Comparison of ENCODE assay signal across 12 cellular contexts in the genomic region with DNA sequence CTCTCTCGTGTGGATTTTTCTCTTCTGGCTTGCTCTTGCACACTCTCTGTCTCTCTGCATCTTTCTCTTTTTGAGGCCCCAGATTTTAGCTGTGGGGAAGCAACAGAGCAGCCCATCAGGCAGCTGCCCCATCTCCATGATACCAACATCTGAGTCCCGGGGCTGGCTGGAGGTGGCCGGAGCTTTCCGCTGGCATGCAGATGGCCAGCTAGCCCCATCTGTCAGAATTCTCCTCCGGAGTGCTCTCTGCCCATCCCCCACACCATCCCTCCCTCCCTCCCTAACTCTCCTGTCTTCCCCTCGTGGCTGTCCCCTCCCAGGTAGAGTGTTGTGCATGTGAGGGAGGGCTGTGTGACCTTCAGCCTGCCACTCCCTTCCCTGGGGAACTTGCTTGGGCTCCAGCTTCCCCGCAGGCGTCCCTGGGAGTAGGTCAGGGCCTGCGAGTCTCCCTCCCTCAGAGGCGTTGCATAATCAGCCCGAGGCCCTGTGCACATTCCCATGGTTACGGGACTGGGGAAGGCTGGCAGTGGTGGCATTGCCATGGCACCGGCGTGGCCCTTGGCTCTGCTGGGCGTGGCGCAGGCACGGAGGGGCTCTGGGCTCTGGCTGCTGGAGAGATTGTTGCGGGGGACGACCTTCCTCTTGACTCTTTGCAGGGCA. TPM values are rescaled to one million over a fixed set of nuclear protein-coding genes. Genes with fewer than 3 reads are reported as not detected.
A peak's percentile ranks its signal among the peaks of the same experiment; 100 is the strongest.
DNase-seq lines count a peak whose midpoint lies in the region; ATAC-seq and TF ChIP-seq lines count a peak whose summit lies in the region.
"Had no signal": no experiment of that assay in that cellular context is flagged by ENCODE, and none has a peak within 500 bp of the region (broad histone marks: within the 10 kb centered on the region; RNA-seq: fewer than 3 reads in every experiment).

No MANE protein-coding gene starts in this region.

- no peak overlapping the region for H3K27ac ChIP-seq in neural progenitor cell

- H3K27me3 Mint-ChIP-seq in endothelial cell (ENCODE audit: unreplicated experiment) = peaks cover 12% of the 10 kb centered on the region
- H3K27me3 Mint-ChIP-seq in neural progenitor cell (ENCODE audit: insufficient read depth, low read depth) = peaks cover 6% of the 10 kb centered on the region

- peak overlapping the region; percentile 20 for H3K4me3 Mint-ChIP-seq in endothelial cell (ENCODE audit: unreplicated experiment)
- H3K4me3 Mint-ChIP-seq in neural progenitor cell = no peak overlapping the region

- DNase-seq in DMS 273 (lab: John Stamatoyannopoulos, UW; ENCODE audit: unreplicated experiment) (peak; percentile 94), NB4 (ENCODE audit: low read depth) (peak; percentile 85), endothelial cell (ENCODE audit: low spot score) (no peak), neural progenitor cell (ENCODE audit: low spot score) (peak; percentile 37), activated T-cell treated with anti-CD3 and anti-CD28 coated beads for 4 hours (no peak)
- no peak for DNase-seq in activated CD8-positive, alpha-beta memory T cell treated with anti-CD3 and anti-CD28 coated beads, Interleukin-2, amount 50 U/mL, for 4 hours
- DNase-seq: activated CD4-positive, alpha-beta T cell treated with anti-CD3 and anti-CD28 coated beads for 48 hours; stimulated activated CD4-positive, alpha-beta T cell treated with anti-CD3 and anti-CD28 coated beads, Interleukin-4, amount 100 ng/mL, for 24 hours had no signal

- TF ChIP-seq CTCF in NB4 (IDR thresholded peaks at IDR 0.05; ENCODE audit: low read depth, low read length) = no peak
- TF ChIP-seq CTCF in endothelial cell (IDR thresholded peaks at IDR 0.05; ENCODE audit: unreplicated experiment) = no peak
- TF ChIP-seq CTCF in neural progenitor cell (IDR thresholded peaks at IDR 0.05) = no peak

- TF ChIP-seq POLR2A in NB4 (IDR thresholded peaks at IDR 0.05; ENCODE audit: extremely low read depth, insufficient read length) = no peak

- H3K9me3 ChIP-seq in neural progenitor cell (ENCODE audit: low read depth) = no peaks in the 10 kb centered on the region

- H3K27me3 ChIP-seq in neural progenitor cell = peaks cover 73% of the 10 kb centered on the region

- no peak overlapping the region for H2AFZ ChIP-seq in neural progenitor cell (replicated peaks)

- no peaks in the 10 kb centered on the region for H3F3A ChIP-seq in neural progenitor cell (ENCODE audit: low read depth)

- H3K27ac Mint-ChIP-seq in endothelial cell (ENCODE audit: unreplicated experiment) = no peak overlapping the region
- peak overlapping the region; percentile 93 for H3K27ac Mint-ChIP-seq in neural progenitor cell

- H3K36me3 ChIP-seq in neural progenitor cell = no peaks in the 10 kb centered on the region

- H3K4me1 Mint-ChIP-seq in endothelial cell (ENCODE audit: unreplicated experiment) = peaks cover 57% of the 10 kb centered on the region
- H3K4me1 Mint-ChIP-seq in neural progenitor cell = peaks cover 85% of the 10 kb centered on the region

- peaks cover 35% of the 10 kb centered on the region for H3K4me1 ChIP-seq in neural progenitor cell

- H3K9me3 Mint-ChIP-seq in endothelial cell (ENCODE audit: unreplicated experiment) (no peaks in the 10 kb centered on the region), neural progenitor cell (no peaks in the 10 kb centered on the region)

- peaks cover 47% of the 10 kb centered on the region for H4K20me1 ChIP-seq in neural progenitor cell (ENCODE audit: low read depth)

- ATAC-seq in HG03025 (IDR thresholded peaks at IDR 0.05; ENCODE audit: low FRiP score, unreplicated experiment) = no peak
- ATAC-seq in GM18511 (IDR thresholded peaks at IDR 0.05; ENCODE audit: unreplicated experiment) = no peak
- ATAC-seq: HCT116 had no signal

- H3K79me2 ChIP-seq in neural progenitor cell (ENCODE audit: low read depth) = no peaks in the 10 kb centered on the region

- no peak overlapping the region for H3K9ac ChIP-seq in neural progenitor cell

- peaks cover 8% of the 10 kb centered on the region for H3K36me3 Mint-ChIP-seq in endothelial cell (ENCODE audit: low read depth, unreplicated experiment)
- H3K36me3 Mint-ChIP-seq in neural progenitor cell = peaks cover 2% of the 10 kb centered on the region

- peak overlapping the region; percentile 2 for H3K4me2 ChIP-seq in neural progenitor cell

- H3K4me3 ChIP-seq in NB4 (ENCODE audit: low read depth, low read length) (no peak overlapping the region), neural progenitor cell (no peak overlapping the region)

RNA-seq across cellular contexts. Expression of gene GHRHR, which starts 24.7 kb away (rescaled TPM):
- total RNA-seq in endothelial cell (ENCODE audit: unreplicated experiment) = 7.5 TPM
- total RNA-seq in neural progenitor cell (ENCODE audit: low replicate concordance) = not detected in 2 replicates
- total RNA-seq: chondrocyte had no signal

Comparison
In these comparisons a context has a peak if more than half of its experiments do, and no peak if none do; other contexts are left out.
1. DNase-seq: peak in DMS 273 (single experiment), NB4 (single experiment) and neural progenitor cell (single experiment); none in endothelial cell (single experiment), activated T-cell treated with anti-CD3 and anti-CD28 coated beads for 4 hours (single experiment) and activated CD8-positive, alpha-beta memory T cell treated with anti-CD3 and anti-CD28 coated beads, Interleukin-2, amount 50 U/mL, for 4 hours (single experiment).